Comparison of ENCODE assay signal across 39 cellular contexts in the genomic region with DNA sequence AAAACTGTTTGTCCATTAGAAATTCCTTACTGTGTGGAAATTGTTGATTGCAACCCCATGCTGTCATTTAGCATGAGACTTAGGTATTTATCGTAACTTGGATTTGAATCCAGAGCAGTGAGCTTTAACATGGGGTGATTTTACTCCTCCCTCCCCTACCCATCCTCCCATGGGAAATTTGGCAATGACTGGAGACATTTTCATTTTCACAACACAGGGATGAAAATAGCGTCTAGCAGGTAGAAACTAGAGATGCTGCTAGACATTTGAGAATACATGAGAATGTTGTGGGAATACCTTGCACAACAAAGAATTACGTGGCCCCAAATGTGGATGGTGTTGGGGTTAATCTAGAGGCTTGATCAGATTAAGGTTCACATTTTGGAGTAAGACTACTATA.
"Had no signal": no experiment of that assay in that cellular context is flagged by ENCODE, and none has a peak within 500 bp of the region (broad histone marks: within the 10 kb centered on the region; RNA-seq: fewer than 3 reads in every experiment).

No MANE protein-coding gene starts in this region.

- H3K27me3 ChIP-seq: adrenal gland, ascending aorta, body of pancreas, brain microvascular endothelial cell, breast epithelium, cardiac muscle cell had no signal

- H3K4me1 ChIP-seq: adrenal gland, ascending aorta, body of pancreas, breast epithelium had no signal

- H3K36me3 ChIP-seq: adrenal gland, ascending aorta, brain microvascular endothelial cell, breast epithelium, cardiac muscle cell had no signal

- DNase-seq: activated effector memory CD4-positive, alpha-beta T cell treated with anti-CD3 and anti-CD28 coated beads, Interleukin-2, amount 50 U/mL, for 16 hours; activated effector memory CD4-positive, alpha-beta T cell treated with Interleukin-2 at 50 U/mL for 16 hours; activated gamma-delta T cell; activated gamma-delta T cell treated with Interleukin-2 at 50 U/mL for 16 hours; activated naive CD4-positive, alpha-beta T cell; activated naive CD4-positive, alpha-beta T cell treated with anti-CD3 and anti-CD28 coated beads for 36 hours; activated naive CD4-positive, alpha-beta T cell treated with anti-CD3 and anti-CD28 coated beads, Interleukin-2, amount 10 ng/mL, durations not matched to agents 7 days and 5 days; activated naive CD4-positive, alpha-beta T cell treated with anti-CD3 and anti-CD28 coated beads, Interleukin-2, amount 50 U/mL, for 16 hours; activated naive CD4-positive, alpha-beta T cell treated with Interleukin-2 at 50 U/mL for 16 hours; activated naive CD8-positive, alpha-beta T cell treated with anti-CD3 and anti-CD28 coated beads for 36 hours; activated naive CD8-positive, alpha-beta T cell treated with anti-CD3 and anti-CD28 coated beads, Interleukin-2, amount 10 ng/mL, durations not matched to agents 7 days and 5 days; activated naive CD8-positive, alpha-beta T cell treated with anti-CD3 and anti-CD28 coated beads, Interleukin-2, amount 50 U/mL, for 24 hours; activated T-cell treated with anti-CD3 and anti-CD28 coated beads for 4 hours; activated T-cell treated with anti-CD3 and anti-CD28 coated beads, Interleukin-2, amount 50 U/mL, for 1 hour; activated T-cell treated with anti-CD3 and anti-CD28 coated beads, Interleukin-2, amount 50 U/mL, for 24 hours; activated T-cell treated with anti-CD3 and anti-CD28 coated beads, Interleukin-2, amount 50 U/mL, for 4 hours; activated T-cell treated with anti-CD3 and anti-CD28 coated beads, Interleukin-2, amount 50 U/mL, for 48 hours; activated T-cell treated with anti-CD3 and anti-CD28 coated beads, Interleukin-2, amount 50 U/mL, for 72 hours; adrenal gland; amniotic stem cell; amygdala; anterior cingulate cortex; aorta; body of pancreas; brain microvascular endothelial cell; caudate nucleus; central memory CD4-positive, alpha-beta T cell; cerebellar nuclear complex had no signal

- H3K9me3 ChIP-seq: adrenal gland, body of pancreas had no signal

- ATAC-seq: activated naive CD4-positive, alpha-beta T cell treated with anti-CD3 and anti-CD28 coated beads, Interleukin-2, amount 50 U/mL, for 72 hours; activated naive CD8-positive, alpha-beta T cell treated with anti-CD3 and anti-CD28 coated beads, Interleukin-2, amount 50 U/mL, for 24 hours; activated T-cell treated with anti-CD3 and anti-CD28 coated beads, Interleukin-2, amount 50 U/mL, for 4 hours; activated T-cell treated with anti-CD3 and anti-CD28 coated beads, Interleukin-2, amount 50 U/mL, for 72 hours; activated T-helper 17 cell treated with anti-CD3 and anti-CD28 coated beads, Interleukin-2, amount 50 U/mL, for 72 hours; body of pancreas had no signal

- H3K4me3 Mint-ChIP-seq: activated naive CD4-positive, alpha-beta T cell treated with anti-CD3 and anti-CD28 coated beads for 36 hours; activated naive CD4-positive, alpha-beta T cell treated with anti-CD3 and anti-CD28 coated beads, Interleukin-2, amount 10 ng/mL, durations not matched to agents 7 days and 5 days; activated naive CD4-positive, alpha-beta T cell treated with anti-CD3 and anti-CD28 coated beads, Interleukin-2, amount 50 U/mL, for 24 hours; activated naive CD8-positive, alpha-beta T cell; activated naive CD8-positive, alpha-beta T cell treated with anti-CD3 and anti-CD28 coated beads for 36 hours; activated naive CD8-positive, alpha-beta T cell treated with anti-CD3 and anti-CD28 coated beads, Interleukin-2, amount 10 ng/mL, durations not matched to agents 7 days and 5 days; activated naive CD8-positive, alpha-beta T cell treated with anti-CD3 and anti-CD28 coated beads, Interleukin-2, amount 50 U/mL, for 24 hours; activated T-cell treated with anti-CD3 and anti-CD28 coated beads, Interleukin-2, amount 50 U/mL, for 24 hours; activated T-cell treated with anti-CD3 and anti-CD28 coated beads, Interleukin-2, amount 50 U/mL, for 4 hours; activated T-cell treated with anti-CD3 and anti-CD28 coated beads, Interleukin-2, amount 50 U/mL, for 72 hours; activated T-helper 1 cell treated with anti-CD3 and anti-CD28 coated beads, Interleukin-12 subunit alpha, Interleukin-12 subunit beta, Interleukin-2, Interleukin-4 antibody, amounts not matched to agents 30 ng/mL and 10 ng/mL and 1 ng/mL, durations not matched to agents 14 hours and 24 hours and 36 hours; activated T-helper 17 cell treated with anti-CD3 and anti-CD28 coated beads, Interleukin-2, amount 50 U/mL, for 72 hours; brain; central memory CD8-positive, alpha-beta T cell had no signal

- H3K27me3 Mint-ChIP-seq: activated naive CD4-positive, alpha-beta T cell treated with anti-CD3 and anti-CD28 coated beads, Interleukin-2, amount 10 ng/mL, durations not matched to agents 7 days and 5 days; activated naive CD4-positive, alpha-beta T cell treated with anti-CD3 and anti-CD28 coated beads, Interleukin-2, amount 50 U/mL, for 24 hours; activated naive CD8-positive, alpha-beta T cell; activated naive CD8-positive, alpha-beta T cell treated with anti-CD3 and anti-CD28 coated beads for 36 hours; activated naive CD8-positive, alpha-beta T cell treated with anti-CD3 and anti-CD28 coated beads, Interleukin-2, amount 10 ng/mL, durations not matched to agents 7 days and 5 days; activated naive CD8-positive, alpha-beta T cell treated with anti-CD3 and anti-CD28 coated beads, Interleukin-2, amount 50 U/mL, for 24 hours; activated T-cell treated with anti-CD3 and anti-CD28 coated beads, Interleukin-2, amount 50 U/mL, for 24 hours; activated T-helper 17 cell treated with anti-CD3 and anti-CD28 coated beads, Interleukin-2, amount 50 U/mL, for 72 hours; central memory CD8-positive, alpha-beta T cell had no signal

- H3K27ac ChIP-seq: adrenal gland, ascending aorta, body of pancreas, brain microvascular endothelial cell, breast epithelium, cardiac muscle cell had no signal

- H3K4me1 Mint-ChIP-seq: activated naive CD4-positive, alpha-beta T cell treated with anti-CD3 and anti-CD28 coated beads, Interleukin-2, amount 10 ng/mL, durations not matched to agents 7 days and 5 days; activated naive CD4-positive, alpha-beta T cell treated with anti-CD3 and anti-CD28 coated beads, Interleukin-2, amount 50 U/mL, for 24 hours; activated naive CD8-positive, alpha-beta T cell treated with anti-CD3 and anti-CD28 coated beads for 36 hours; activated naive CD8-positive, alpha-beta T cell treated with anti-CD3 and anti-CD28 coated beads, Interleukin-2, amount 10 ng/mL, durations not matched to agents 7 days and 5 days; activated naive CD8-positive, alpha-beta T cell treated with anti-CD3 and anti-CD28 coated beads, Interleukin-2, amount 50 U/mL, for 24 hours; activated T-helper 17 cell treated with anti-CD3 and anti-CD28 coated beads, Interleukin-2, amount 50 U/mL, for 72 hours; central memory CD8-positive, alpha-beta T cell had no signal

- H3K36me3 Mint-ChIP-seq: activated naive CD4-positive, alpha-beta T cell treated with anti-CD3 and anti-CD28 coated beads, Interleukin-2, amount 10 ng/mL, durations not matched to agents 7 days and 5 days; activated naive CD4-positive, alpha-beta T cell treated with anti-CD3 and anti-CD28 coated beads, Interleukin-2, amount 50 U/mL, for 24 hours; activated naive CD8-positive, alpha-beta T cell; activated naive CD8-positive, alpha-beta T cell treated with anti-CD3 and anti-CD28 coated beads for 36 hours; activated naive CD8-positive, alpha-beta T cell treated with anti-CD3 and anti-CD28 coated beads, Interleukin-2, amount 10 ng/mL, durations not matched to agents 7 days and 5 days had no signal

- H3K4me3 ChIP-seq: adrenal gland, ascending aorta, body of pancreas, breast epithelium, cardiac muscle cell had no signal

- H3K27ac Mint-ChIP-seq: activated naive CD4-positive, alpha-beta T cell treated with anti-CD3 and anti-CD28 coated beads for 36 hours; activated naive CD4-positive, alpha-beta T cell treated with anti-CD3 and anti-CD28 coated beads, Interleukin-2, amount 10 ng/mL, durations not matched to agents 7 days and 5 days; activated naive CD4-positive, alpha-beta T cell treated with anti-CD3 and anti-CD28 coated beads, Interleukin-2, amount 50 U/mL, for 24 hours; activated naive CD4-positive, alpha-beta T cell treated with anti-CD3 and anti-CD28 coated beads, Interleukin-2, amount 50 U/mL, for 72 hours; activated naive CD8-positive, alpha-beta T cell; activated naive CD8-positive, alpha-beta T cell treated with anti-CD3 and anti-CD28 coated beads for 36 hours; activated naive CD8-positive, alpha-beta T cell treated with anti-CD3 and anti-CD28 coated beads, Interleukin-2, amount 10 ng/mL, durations not matched to agents 7 days and 5 days; activated naive CD8-positive, alpha-beta T cell treated with anti-CD3 and anti-CD28 coated beads, Interleukin-2, amount 50 U/mL, for 24 hours; activated T-cell treated with anti-CD3 and anti-CD28 coated beads, Interleukin-2, amount 50 U/mL, for 24 hours; activated T-cell treated with anti-CD3 and anti-CD28 coated beads, Interleukin-2, amount 50 U/mL, for 72 hours; activated T-helper 1 cell treated with anti-CD3 and anti-CD28 coated beads, Interleukin-12 subunit alpha, Interleukin-12 subunit beta, Interleukin-2, Interleukin-4 antibody, amounts not matched to agents 30 ng/mL and 10 ng/mL and 1 ng/mL, durations not matched to agents 14 hours and 24 hours and 36 hours; activated T-helper 17 cell treated with anti-CD3 and anti-CD28 coated beads, Interleukin-2, amount 50 U/mL, for 72 hours; activated T-helper 2 cell treated with anti-CD3 and anti-CD28 coated beads, Interferon-gamma antibody, Interleukin-2, Interleukin-4, amounts not matched to agents 10 μg/mL and 5 μg/mL and 100 μg/mL, durations not matched to agents 14 hours and 24 hours and 36 hours; brain had no signal
